Comparison of ENCODE assay signal across 8 cellular contexts in the genomic region with DNA sequence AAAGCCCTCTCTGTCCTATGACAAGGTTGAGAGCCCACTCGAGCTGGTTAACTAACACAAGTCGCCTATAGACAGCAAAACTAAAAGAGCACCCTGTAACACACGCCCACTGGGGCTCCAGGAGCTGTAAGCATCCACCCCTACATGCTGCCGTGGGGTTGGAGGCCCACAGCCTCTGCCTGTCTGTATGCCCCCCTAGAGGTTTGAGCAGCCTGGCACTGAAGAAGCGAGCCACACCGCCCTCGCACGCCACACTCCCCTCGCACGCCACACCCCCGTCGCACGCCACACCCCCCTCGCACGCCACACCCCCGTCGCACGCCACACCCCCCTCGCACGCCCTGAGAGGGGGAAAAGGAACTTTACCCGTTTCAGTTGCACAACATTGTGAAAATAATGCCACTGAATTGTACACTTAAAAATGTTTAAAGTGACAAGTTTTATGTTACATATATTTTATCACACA. TPM values are rescaled to one million over a fixed set of nuclear protein-coding genes. Genes with fewer than 3 reads are reported as not detected.
A peak's percentile ranks its signal among the peaks of the same experiment; 100 is the strongest.
DNase-seq lines count a peak whose midpoint lies in the region; ATAC-seq and TF ChIP-seq lines count a peak whose summit lies in the region.

No MANE protein-coding gene starts in this region.

- H3K36me3 Mint-ChIP-seq in naive thymus-derived CD8-positive, alpha-beta T cell, result no peaks in the 10 kb centered on the region

- peak overlapping the region in 9 of 10 donors; percentile 18 to 82 (median 72) for H3K27ac Mint-ChIP-seq in naive thymus-derived CD8-positive, alpha-beta T cell

- ATAC-seq in HG03108 (IDR thresholded peaks at IDR 0.05; ENCODE audit: unreplicated experiment), result peak; percentile 56
- ATAC-seq in naive thymus-derived CD8-positive, alpha-beta T cell, result peak; percentile 100
- no peak for ATAC-seq in GM18520 (IDR thresholded peaks at IDR 0.05; ENCODE audit: unreplicated experiment)

- DNase-seq in DMS79 treated with DMSO at 0.1 percent for 48 hours (lab: John Stamatoyannopoulos, UW) (peak; percentile 52), NOMO-1 treated with DMSO at 0.1 percent for 48 hours (lab: John Stamatoyannopoulos, UW; ENCODE audit: unreplicated experiment) (peak; percentile 48), epithelial cell of proximal tubule (ENCODE audit: low read depth) (no peak)
- peak; percentile 76 for DNase-seq in activated CD8-positive, alpha-beta memory T cell treated with anti-CD3 and anti-CD28 coated beads, Interleukin-2, amount 50 U/mL, for 4 hours
- DNase-seq in naive thymus-derived CD8-positive, alpha-beta T cell, result peak; percentile 75 to 91 (median 82)
- peak; percentile 48 to 51 for DNase-seq in stimulated activated CD8-positive, alpha-beta memory T cell treated with anti-CD3 and anti-CD28 coated beads, Interleukin-7, amount 100 ng/mL, for 48 hours (ENCODE audit: extremely low read depth in 1 of 2, low read depth in 1 of 2)

- peaks cover 0 to 2% (median 0%) of the 10 kb centered on the region in 5 donors for H3K27me3 Mint-ChIP-seq in naive thymus-derived CD8-positive, alpha-beta T cell

- POLR2A ChIA-PET in naive thymus-derived CD8-positive, alpha-beta T cell (lab: Charles Lee), result interaction anchor here (0.5 to 2.0 kb wide), 5 partner anchors 13 to 113 kb away, joined by 3 to 16 read pairs (median 5); partner anchors contain the start of genes HMGCL and PITHD1

- peaks cover 6 to 13% (median 11%) of the 10 kb centered on the region in 4 donors for H3K4me1 Mint-ChIP-seq in naive thymus-derived CD8-positive, alpha-beta T cell

- peak overlapping the region; percentile 69 to 88 (median 80) for H3K4me3 Mint-ChIP-seq in naive thymus-derived CD8-positive, alpha-beta T cell

- no peak for TF ChIP-seq CTCF in epithelial cell of proximal tubule (conservative IDR thresholded peaks at IDR 0.05; ENCODE audit: low read depth, low read length)

- no peaks in the 10 kb centered on the region for H3K9me3 Mint-ChIP-seq in naive thymus-derived CD8-positive, alpha-beta T cell

- peak overlapping the region; percentile 40 for H3K4me3 ChIP-seq in epithelial cell of proximal tubule (ENCODE audit: low read depth, low read length)

RNA-seq across cellular contexts. Expression of gene HMGCL, which starts 13.2 kb away (rescaled TPM):
- 22.1 and 38.5 TPM in 2 replicates for total RNA-seq in epithelial cell of proximal tubule
- total RNA-seq in naive thymus-derived CD8-positive, alpha-beta T cell, result 10 to 100 TPM; 32.0 to 37.7 TPM
- polyA plus RNA-seq in naive thymus-derived CD8-positive, alpha-beta T cell, result 10 to 100 TPM; 25.9 to 37.9 (median 34.3) TPM

RNA-seq across cellular contexts. Expression of gene FUCA1, which starts 29.7 kb away (rescaled TPM):
- 31.9 and 33.8 TPM in 2 replicates for total RNA-seq in epithelial cell of proximal tubule
- 10 to 100 TPM; 14.8 to 18.4 TPM for total RNA-seq in naive thymus-derived CD8-positive, alpha-beta T cell
- polyA plus RNA-seq in naive thymus-derived CD8-positive, alpha-beta T cell, result 10 to 100 TPM in 2 of 3 donors, 1 to 10 TPM in 1; 8.1 to 13.8 (median 10.7) TPM

RNA-seq across cellular contexts. Expression of gene GALE, which starts 37.9 kb away (rescaled TPM):
- 126 and 131 TPM in 2 replicates for total RNA-seq in epithelial cell of proximal tubule
- total RNA-seq in naive thymus-derived CD8-positive, alpha-beta T cell, result 1 to 10 TPM; 8.4 to 8.7 TPM
- 10 to 100 TPM in 2 of 3 donors, 1 to 10 TPM in 1; 8.0 to 12.7 (median 12.3) TPM for polyA plus RNA-seq in naive thymus-derived CD8-positive, alpha-beta T cell

RNA-seq across cellular contexts. Expression of gene LYPLA2, which starts 47.5 kb away (rescaled TPM):
- total RNA-seq in epithelial cell of proximal tubule, result 129 and 160 TPM in 2 replicates
- 10 to 100 TPM; 52.9 to 62.5 TPM for total RNA-seq in naive thymus-derived CD8-positive, alpha-beta T cell
- 100 to 1,000 TPM in 2 of 3 donors, 10 to 100 TPM in 1; 90.3 to 104 (median 101) TPM for polyA plus RNA-seq in naive thymus-derived CD8-positive, alpha-beta T cell

Comparison
In these comparisons a context has a peak if more than half of its experiments do, and no peak if none do; other contexts are left out.
1. RNA of gene GALE, which starts 37.9 kb away (total RNA-seq): 126 to 131 TPM in epithelial cell of proximal tubule; 8.4 to 8.7 TPM in naive thymus-derived CD8-positive, alpha-beta T cell; every median in the first group is over 10 times any median in the second.